20 cellular contexts compared by ENCODE assay signal in genomic region chr12:44728566-44728965, GRCh38.
A peak's percentile ranks its signal among the peaks of the same experiment; 100 is the strongest.
DNase-seq lines count a peak whose midpoint lies in the region; ATAC-seq, FAIRE-seq and TF ChIP-seq lines count a peak whose summit lies in the region.
"Had no signal": no experiment of that assay in that cellular context is flagged by ENCODE, and none has a peak within 500 bp of the region (broad histone marks: within the 10 kb centered on the region; RNA-seq: fewer than 3 reads in every experiment).

No MANE protein-coding gene starts in this region.

- H3F3A ChIP-seq in SU-DHL-6 (ENCODE audit: insufficient read depth): peaks cover 34% of the 10 kb centered on the region

- H3K4me1 ChIP-seq in HCT116 (ENCODE audit: control insufficient read depth in 1 of 2, insufficient read depth in 2 of 2, low read length in 2 of 2): no peaks in the 10 kb centered on the region
- H3K4me1 ChIP-seq: BE2C, BLaER1 had no signal

- H3K27ac ChIP-seq in HCT116 (ENCODE audit: low read depth, low read length) (no peak overlapping the region), SU-DHL-6 (ENCODE audit: low read depth, low read length) (peak overlapping the region; percentile 96; the same call in 1 of the 2 replicates)
- H3K27ac ChIP-seq: BLaER1 had no signal

- ATAC-seq in HCT116: no peak

- H3K4me3 ChIP-seq in HCT116 (replicated peaks in 1 of 2; ENCODE audit: low read depth in 1 of 2, low read length in 2 of 2) (no peak overlapping the region), SU-DHL-6 (ENCODE audit: insufficient read depth, low read length, poor library complexity, severe bottlenecking) (peak overlapping the region; percentile 6)
- H3K4me3 ChIP-seq: BLaER1 had no signal

- no peaks in the 10 kb centered on the region for H3K79me2 ChIP-seq in HCT116 (ENCODE audit: insufficient read depth, low read length)
- H3K79me2 ChIP-seq in SU-DHL-6 (ENCODE audit: insufficient read depth, low read length): no peaks in the 10 kb centered on the region; the same call in 1 of the 2 replicates

- H3K9me3 ChIP-seq in HCT116 (ENCODE audit: control insufficient read depth in 1 of 2, insufficient read depth in 1 of 2, low read depth in 1 of 2, low read length in 2 of 2) (peaks cover 0 to 15% of the 10 kb centered on the region in 2 experiments; a peak in 1 of 4 replicates), SU-DHL-6 (ENCODE audit: insufficient read depth, low read length) (peaks cover 30% of the 10 kb centered on the region; the same call in 1 of the 2 replicates)
- H3K9me3 ChIP-seq: BE2C had no signal

- TF ChIP-seq POLR2A in HCT116 (IDR thresholded peaks at IDR 0.05; ENCODE audit: borderline replicate concordance, extremely low read depth, insufficient read depth, insufficient read length): no peak

- H3K9me2 ChIP-seq in HCT116 (ENCODE audit: insufficient read depth) (no peaks in the 10 kb centered on the region), SU-DHL-6 (replicated peaks; ENCODE audit: insufficient read depth, low read length) (no peaks in the 10 kb centered on the region)

- POLR2A ChIA-PET in HCT116 (lab: Charles Lee): no interaction called here

- H3K9ac ChIP-seq in HCT116 (ENCODE audit: low read length) (no peak overlapping the region), SU-DHL-6 (ENCODE audit: low read length) (no peak overlapping the region)
- H3K9ac ChIP-seq: BLaER1 had no signal

- no peak for TF ChIP-seq CTCF in D721Med (IDR thresholded peaks at IDR 0.05; ENCODE audit: insufficient read depth, missing control alignments)
- no peak for TF ChIP-seq CTCF in HCT116 (IDR thresholded peaks at IDR 0.05 in 2 of 3, conservative IDR thresholded peaks at IDR 0.05 in 1 of 3; ENCODE audit: borderline replicate concordance in 1 of 3, insufficient read depth in 1 of 3, low read depth in 2 of 3, low read length in 2 of 3)
- TF ChIP-seq CTCF in SU-DHL-6 (IDR thresholded peaks at IDR 0.05; ENCODE audit: insufficient read depth, low read length, poor library complexity, severe bottlenecking): no peak

- H3K27me3 ChIP-seq in HCT116 (ENCODE audit: insufficient read depth, low read length) (no peaks in the 10 kb centered on the region), SU-DHL-6 (ENCODE audit: low read length) (no peaks in the 10 kb centered on the region)
- H3K27me3 ChIP-seq: BE2C, BLaER1 had no signal

- H3K4me2 ChIP-seq in HCT116 (ENCODE audit: low read length): no peak overlapping the region
- H3K4me2 ChIP-seq in SU-DHL-6 (ENCODE audit: low read depth, low read length, poor library complexity, severe bottlenecking): peak overlapping the region; percentile 59
- H3K4me2 ChIP-seq: BLaER1 had no signal

- TF ChIP-seq RAD21 in HCT116 (IDR thresholded peaks at IDR 0.05; ENCODE audit: low read depth): no peak

- no TSS peak for BruUV-seq in HCT116 (replicated peaks; lab: Mats Ljungman, UMichigan)

- H4K20me1 ChIP-seq in HCT116 (ENCODE audit: insufficient read depth) (no peaks in the 10 kb centered on the region), SU-DHL-6 (ENCODE audit: low read depth, low read length) (no peaks in the 10 kb centered on the region)
- H4K20me1 ChIP-seq: BLaER1 had no signal

- intact Hi-C loops in HCT116 (cut with micrococcal nuclease): no loop called here

- H3K36me3 ChIP-seq in HCT116 (ENCODE audit: control insufficient read depth in 1 of 2, insufficient read depth in 2 of 2, low read length in 2 of 2): no peaks in the 10 kb centered on the region
- peaks cover 34% of the 10 kb centered on the region for H3K36me3 ChIP-seq in SU-DHL-6 (ENCODE audit: low read length)
- H3K36me3 ChIP-seq: BE2C, BLaER1 had no signal

- RAD21 ChIA-PET in HCT116 (lab: Charles Lee; ENCODE audit: low non-redundant PET in 1 of 2, low total read pairs in 2 of 2, uncharacterized antibody in 2 of 2, unreplicated experiment in 2 of 2): no interaction called here

- H2AFZ ChIP-seq in HCT116 (ENCODE audit: low read depth, low read length, poor library complexity, severe bottlenecking) (no peak overlapping the region), SU-DHL-6 (ENCODE audit: low read depth, low read length, severe bottlenecking) (no peak overlapping the region)

- no peak for DNase-seq in D721Med (ENCODE audit: insufficient read length, low spot score)
- no peak for DNase-seq in HCT116 (ENCODE audit: low read depth, low spot score)
- DNase-seq in ureter (ENCODE audit: low spot score): no peak
- no peak for DNase-seq in NOMO-1 (lab: John Stamatoyannopoulos, UW; ENCODE audit: unreplicated experiment in 2 of 2)
- DNase-seq: 8988T; ACHN; BE2C; C1 segment of cervical spinal cord; CD4-positive, alpha-beta memory T cell; CD4-positive, CD25-positive, alpha-beta regulatory T cell; CD8-positive, alpha-beta memory T cell; COR-L47; DMS79 treated with DMSO at 0.1 percent for 48 hours; GF-D8 had no signal

- FAIRE-seq in D721Med (lab: Jason Lieb, UNC): peak; percentile 44
- FAIRE-seq: A204.1, G401.6, GM12891, GM19239 had no signal

- CTCF ChIA-PET in HCT116 (lab: Charles Lee): no interaction called here

TF ChIP-seq in HCT116, 20 proteins besides CTCF, POLR2A, EP300 and RAD21:
- no peak for TF ChIP-seq FOSL1 (IDR thresholded peaks at IDR 0.05; ENCODE audit: low read depth)
- TF ChIP-seq CBX3 (IDR thresholded peaks at IDR 0.05; ENCODE audit: low read depth): peak; percentile 59; the same call in 1 of the 2 replicates
- TF ChIP-seq SIN3A (IDR thresholded peaks at IDR 0.05; ENCODE audit: low read depth): no peak
- TF ChIP-seq POLR2AphosphoS5 (IDR thresholded peaks at IDR 0.05; ENCODE audit: low read depth, low read length): no peak
